Comparison of ENCODE assay signal across 1 cellular context in genomic region chr14:75769047-75769685, GRCh38.
A peak's percentile ranks its signal among the peaks of the same experiment; 100 is the strongest.
TF ChIP-seq lines count a peak whose summit lies in the region.

No MANE protein-coding gene starts in this region.

TF ChIP-seq in GM12878, 131 proteins besides CTCF, POLR2A, EP300 and RAD21 (continued from another document):
- TF ChIP-seq GATAD2B (conservative IDR thresholded peaks at IDR 0.05; ENCODE audit: low read depth) (no peak), NR2C2 (IDR thresholded peaks at IDR 0.05; ENCODE audit: borderline replicate concordance, control insufficient read depth, insufficient read length, low read depth) (no peak), NR2F1 (conservative IDR thresholded peaks at IDR 0.05) (0 out of 2 replicates have a peak, but pooled peaks have one; percentile 22), ZNF622 (IDR thresholded peaks at IDR 0.05) (no peak), ATF7 (IDR thresholded peaks at IDR 0.05; ENCODE audit: low read depth) (no peak), KDM1A (IDR thresholded peaks at IDR 0.05; ENCODE audit: borderline replicate concordance) (no peak), EED (IDR thresholded peaks at IDR 0.05; ENCODE audit: low read depth) (no peak), RUNX3 (IDR thresholded peaks at IDR 0.05; ENCODE audit: low read length) (peak; percentile 38), SIX5 (IDR thresholded peaks at IDR 0.05; ENCODE audit: low read depth, low read length, severe bottlenecking) (no peak), NRF1 (conservative IDR thresholded peaks at IDR 0.05; ENCODE audit: low read depth, low read length) (no peak), HSF1 (IDR thresholded peaks at IDR 0.05; ENCODE audit: low read depth, low read length) (no peak), SUPT20H (IDR thresholded peaks at IDR 0.05; ENCODE audit: borderline replicate concordance, control insufficient read depth, low read depth, low read length) (no peak), PML (IDR thresholded peaks at IDR 0.05; ENCODE audit: low read length) (no peak), NFXL1 (IDR thresholded peaks at IDR 0.05; ENCODE audit: borderline replicate concordance) (no peak), POLR2AphosphoS2 (IDR thresholded peaks at IDR 0.05; ENCODE audit: low read depth, low read length) (no peak), SIN3A (IDR thresholded peaks at IDR 0.05; ENCODE audit: low read depth, low read length) (no peak), BHLHE40 (IDR thresholded peaks at IDR 0.05; ENCODE audit: borderline replicate concordance in 1 of 2, low read depth in 2 of 2, low read length in 1 of 2) (no peak; a peak in 1 of 4 replicates), JUND (IDR thresholded peaks at IDR 0.05; ENCODE audit: low read depth, low read length) (no peak), IRF5 (IDR thresholded peaks at IDR 0.05; ENCODE audit: borderline replicate concordance) (no peak), CBX5 (IDR thresholded peaks at IDR 0.05; ENCODE audit: low read depth) (no peak), USF2 (IDR thresholded peaks at IDR 0.05; ENCODE audit: borderline replicate concordance, low read depth, low read length) (no peak), YBX1 (IDR thresholded peaks at IDR 0.05) (no peak), KAT2A (conservative IDR thresholded peaks at IDR 0.05; ENCODE audit: control insufficient read depth, low read depth, low read length) (no peak), SMARCA5 (IDR thresholded peaks at IDR 0.05) (no peak), MEF2A (IDR thresholded peaks at IDR 0.05; ENCODE audit: insufficient read depth, low read depth, low read length) (no peak), ZNF384 (IDR thresholded peaks at IDR 0.05; ENCODE audit: borderline replicate concordance, low read depth, low read length) (no peak), BCL3 (IDR thresholded peaks at IDR 0.05; ENCODE audit: borderline replicate concordance, insufficient read depth, low read depth, low read length, poor library complexity, severe bottlenecking) (no peak), KLF5 (IDR thresholded peaks at IDR 0.05; ENCODE audit: partially characterized antibody) (no peak), CBX3 (IDR thresholded peaks at IDR 0.05; ENCODE audit: borderline replicate concordance, low read depth) (no peak), ZBED1 (IDR thresholded peaks at IDR 0.05; ENCODE audit: borderline replicate concordance) (no peak), IRF4 (IDR thresholded peaks at IDR 0.05; ENCODE audit: low read depth, low read length) (no peak), PAX8 (IDR thresholded peaks at IDR 0.05) (no peak), JUNB (IDR thresholded peaks at IDR 0.05) (no peak; the same call in 1 of the 2 replicates)
